8 cellular contexts compared by ENCODE assay signal in the genomic region with DNA sequence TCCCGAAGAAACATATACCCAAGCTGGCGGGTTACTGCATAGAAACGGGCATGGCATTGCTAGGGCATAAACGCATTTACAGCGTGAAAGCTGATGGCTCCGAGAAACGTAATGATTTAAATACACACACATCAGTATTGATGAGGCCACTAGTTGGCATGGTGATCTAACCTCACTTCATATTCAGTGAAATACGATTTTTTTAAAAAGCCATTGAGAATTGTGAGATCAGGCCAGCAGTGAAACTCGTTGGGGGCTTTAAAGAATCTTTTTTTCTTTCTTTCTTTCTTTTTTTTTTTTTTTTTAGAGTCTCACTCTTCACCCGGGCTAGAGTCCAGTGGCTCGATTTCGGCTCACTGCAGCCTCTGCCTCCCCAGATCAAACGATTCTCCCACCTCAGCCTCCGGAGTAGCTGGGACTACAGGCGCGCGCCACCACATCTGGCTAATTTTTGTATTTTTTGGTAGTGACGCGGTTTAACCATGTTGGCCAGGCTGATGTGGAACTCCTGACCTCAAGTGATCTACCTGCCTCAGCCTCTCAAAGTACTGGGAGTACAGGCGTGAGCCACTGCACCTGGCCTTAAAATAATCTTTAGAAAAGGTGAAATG. TPM values are rescaled to one million over a fixed set of nuclear protein-coding genes. Genes with fewer than 3 reads are reported as not detected.
DNase-seq lines count a peak whose midpoint lies in the region; TF ChIP-seq lines count a peak whose summit lies in the region.

No MANE protein-coding gene starts in this region.

- POLR2A ChIA-PET in Caco-2 (lab: Charles Lee): no interaction called here

- H3K4me1 Mint-ChIP-seq in Caco-2 (ENCODE audit: low read depth, unreplicated experiment) (no peaks in the 10 kb centered on the region), osteocyte (ENCODE audit: unreplicated experiment) (peaks cover 30% of the 10 kb centered on the region)

- CTCF ChIA-PET in Caco-2 (lab: Charles Lee): interaction anchor here (1.3 kb wide), 1 partner anchor 16 kb away, joined by 3 read pairs; no protein-coding TSS in a partner anchor

- no peaks in the 10 kb centered on the region for H3K9me3 Mint-ChIP-seq in Caco-2 (ENCODE audit: unreplicated experiment)
- H3K9me3 Mint-ChIP-seq in osteocyte (ENCODE audit: unreplicated experiment): no peaks in the 10 kb centered on the region

- no peak for TF ChIP-seq POLR2A in NB4 (IDR thresholded peaks at IDR 0.05; ENCODE audit: extremely low read depth, insufficient read length)

- DNase-seq in Caco-2: no peak
- no peak for DNase-seq in NB4 (ENCODE audit: low read depth)
- no peak for DNase-seq in epithelial cell of esophagus (ENCODE audit: low read depth)
- no peak for DNase-seq in osteocyte (ENCODE audit: extremely low spot score, unreplicated experiment)
- DNase-seq in kidney tubule cell (ENCODE audit: low spot score): no peak
- DNase-seq in SHP77 (lab: John Stamatoyannopoulos, UW): no peak
- no peak for DNase-seq in activated CD4-positive, alpha-beta T cell treated with anti-CD3 and anti-CD28 coated beads for 1 hour
- no peak for DNase-seq in NCI-H2029 (lab: John Stamatoyannopoulos, UW)

- H3K27me3 ChIP-seq in Caco-2 (replicated peaks; ENCODE audit: control insufficient read depth, insufficient read depth, low read length): no peaks in the 10 kb centered on the region

- intact Hi-C loops in Caco-2 (cut with micrococcal nuclease; ENCODE audit: unreplicated experiment): loop anchor here (2.0 kb wide), 1 partner anchor 64 kb away; no protein-coding TSS in a partner anchor

- H3K4me3 ChIP-seq in Caco-2 (ENCODE audit: low read depth, low read length) (peak overlapping the region; percentile 55), NB4 (ENCODE audit: low read depth, low read length) (peak overlapping the region; percentile 59), epithelial cell of esophagus (ENCODE audit: low read length) (peak overlapping the region; percentile 59)

- no peaks in the 10 kb centered on the region for H3K9me3 ChIP-seq in Caco-2

- H3K27ac Mint-ChIP-seq in Caco-2 (ENCODE audit: unreplicated experiment): no peak overlapping the region
- peak overlapping the region; percentile 99 for H3K27ac Mint-ChIP-seq in osteocyte (ENCODE audit: unreplicated experiment)

- H3K4me3 Mint-ChIP-seq in Caco-2 (ENCODE audit: unreplicated experiment) (peak overlapping the region; percentile 82), osteocyte (ENCODE audit: unreplicated experiment) (peak overlapping the region; percentile 91)

- H3K27me3 Mint-ChIP-seq in Caco-2 (ENCODE audit: insufficient read depth, unreplicated experiment) (no peaks in the 10 kb centered on the region), osteocyte (ENCODE audit: unreplicated experiment) (no peaks in the 10 kb centered on the region)

- H3K36me3 Mint-ChIP-seq in Caco-2 (ENCODE audit: insufficient read depth, unreplicated experiment): peaks cover 14% of the 10 kb centered on the region
- peaks cover 12% of the 10 kb centered on the region for H3K36me3 Mint-ChIP-seq in osteocyte (ENCODE audit: unreplicated experiment)

- BruUV-seq in Caco-2 (replicated peaks; lab: Mats Ljungman, UMichigan): TSS peak; percentile 49

- TF ChIP-seq CTCF in Caco-2 (IDR thresholded peaks at IDR 0.05; ENCODE audit: insufficient read depth in 1 of 2, low read depth in 1 of 2, low read length in 1 of 2, severe bottlenecking in 1 of 2, unreplicated experiment in 1 of 2): no peak
- TF ChIP-seq CTCF in NB4 (IDR thresholded peaks at IDR 0.05; ENCODE audit: low read depth, low read length): no peak
- no peak for TF ChIP-seq CTCF in epithelial cell of esophagus (IDR thresholded peaks at IDR 0.05; ENCODE audit: insufficient read depth, low read depth, low read length, missing control alignments)
- no peak for TF ChIP-seq CTCF in osteocyte (IDR thresholded peaks at IDR 0.05)

- no peaks in the 10 kb centered on the region for H3K4me1 ChIP-seq in Caco-2

- no peaks in the 10 kb centered on the region for H3K36me3 ChIP-seq in Caco-2 (ENCODE audit: control insufficient read depth, insufficient read depth, low read length)

RNA-seq across cellular contexts. Expression of a gene that starts 2.4 kb away (rescaled TPM):
- total RNA-seq in Caco-2 (2022): 9.3 and 9.5 TPM in 2 replicates
- 53.6 and 55.8 TPM in 2 replicates for total RNA-seq in osteocyte
